19 cellular contexts compared by ENCODE assay signal in genomic region chr2:51213826-51214225, GRCh38.
DNase-seq lines count a peak whose midpoint lies in the region; ATAC-seq and TF ChIP-seq lines count a peak whose summit lies in the region.
"Had no signal": no experiment of that assay in that cellular context is flagged by ENCODE, and none has a peak within 500 bp of the region (broad histone marks: within the 10 kb centered on the region; RNA-seq: fewer than 3 reads in every experiment).

No MANE protein-coding gene starts in this region.

- peaks cover 3% of the 10 kb centered on the region for H3K9me3 Mint-ChIP-seq in glutamatergic neuron (ENCODE audit: unreplicated experiment)

- H3K4me1 Mint-ChIP-seq in glutamatergic neuron (ENCODE audit: low read depth, unreplicated experiment), result peaks cover 9% of the 10 kb centered on the region
- H3K4me1 Mint-ChIP-seq: CD4-positive, CD25-positive, alpha-beta regulatory T cell; CD8-positive, alpha-beta memory T cell had no signal

- ATAC-seq in PC-3, result no peak
- ATAC-seq: GM12878 had no signal

- H3K4me2 ChIP-seq in PC-3 (ENCODE audit: low read length), result no peak overlapping the region

- H4K20me1 ChIP-seq in PC-3 (ENCODE audit: low read length), result no peaks in the 10 kb centered on the region

- H2AFZ ChIP-seq in PC-3 (ENCODE audit: low read length), result no peak overlapping the region
- H2AFZ ChIP-seq: GM23248 had no signal

- no peak for TF ChIP-seq CTCF in PC-3 (conservative IDR thresholded peaks at IDR 0.05; ENCODE audit: low read depth, low read length)
- TF ChIP-seq CTCF in astrocyte of the spinal cord (IDR thresholded peaks at IDR 0.05; ENCODE audit: low read depth, low read length), result no peak
- no peak for TF ChIP-seq CTCF in fibroblast of the aortic adventitia (IDR thresholded peaks at IDR 0.05; ENCODE audit: insufficient read depth, low read length)
- TF ChIP-seq CTCF in glutamatergic neuron (IDR thresholded peaks at IDR 0.05; ENCODE audit: partially characterized antibody, unreplicated experiment), result no peak

- intact Hi-C loops in PC-3 (cut with micrococcal nuclease), result no loop called here

- H3K4me3 Mint-ChIP-seq in glutamatergic neuron (ENCODE audit: unreplicated experiment), result no peak overlapping the region
- H3K4me3 Mint-ChIP-seq: CD4-positive, CD25-positive, alpha-beta regulatory T cell; CD8-positive, alpha-beta memory T cell had no signal

- CTCF ChIA-PET in PC-3 (lab: Charles Lee), result no interaction called here

- 0 out of 2 replicates have a peak, but pooled peaks cover 5% of the 10 kb centered on the region for H3K9me3 ChIP-seq in PC-3 (ENCODE audit: low read length)
- H3K9me3 ChIP-seq: BE2C, HAP-1 had no signal

- no peak overlapping the region for H3K27ac ChIP-seq in PC-3 (ENCODE audit: low read length)
- H3K27ac ChIP-seq: GM23248 had no signal

- in situ Hi-C loops in astrocyte of the spinal cord (cut with HindIII; ENCODE audit: low sequenced_read_pairs), result no loop called here

- H3K36me3 Mint-ChIP-seq in glutamatergic neuron (ENCODE audit: unreplicated experiment), result no peaks in the 10 kb centered on the region
- H3K36me3 Mint-ChIP-seq: CD4-positive, CD25-positive, alpha-beta regulatory T cell; CD8-positive, alpha-beta memory T cell had no signal

- H3K27me3 Mint-ChIP-seq in glutamatergic neuron (ENCODE audit: unreplicated experiment), result peaks cover 2% of the 10 kb centered on the region
- H3K27me3 Mint-ChIP-seq: CD4-positive, CD25-positive, alpha-beta regulatory T cell; CD8-positive, alpha-beta memory T cell had no signal

- no peaks in the 10 kb centered on the region for H3K79me2 ChIP-seq in PC-3 (ENCODE audit: low read length)

- H3K27me3 ChIP-seq in PC-3 (ENCODE audit: low read length), result no peaks in the 10 kb centered on the region
- H3K27me3 ChIP-seq: BE2C had no signal

- no TSS peak for BruUV-seq in PC-3 (replicated peaks; lab: Mats Ljungman, UMichigan)

- peak; percentile 4 for DNase-seq in PC-3
- DNase-seq in astrocyte of the spinal cord (ENCODE audit: low read depth, low spot score), result peak; percentile 20
- peak; percentile 23 for DNase-seq in fibroblast of the aortic adventitia (ENCODE audit: low read depth)
- no peak for DNase-seq in stimulated activated CD4-positive, alpha-beta T cell treated with anti-CD3 and anti-CD28 coated beads, Interleukin-4, amount 100 ng/mL, for 24 hours
- no peak for DNase-seq in GM19240 (ENCODE audit: insufficient read length, low spot score)
- DNase-seq in glutamatergic neuron, result no peak
- DNase-seq: ACHN; BE2C; C1 segment of cervical spinal cord; CD4-positive, CD25-positive, alpha-beta regulatory T cell; CD8-positive, alpha-beta memory T cell; COR-L47; DMS 273 treated with DMSO at 0.1 percent for 48 hours; DMS53; DND-41; EL; GM23248 had no signal

- H3K36me3 ChIP-seq in PC-3 (ENCODE audit: low read depth, low read length), result no peaks in the 10 kb centered on the region; the same call in 1 of the 2 replicates
- H3K36me3 ChIP-seq: BE2C, HAP-1 had no signal

- no peaks in the 10 kb centered on the region for H3K9me2 ChIP-seq in PC-3 (replicated peaks; ENCODE audit: low read length)

- H3K4me1 ChIP-seq in PC-3 (ENCODE audit: insufficient read depth, low read length), result no peaks in the 10 kb centered on the region
- H3K4me1 ChIP-seq: BE2C, HAP-1 had no signal

- H3K9ac ChIP-seq in PC-3 (ENCODE audit: low read length), result no peak overlapping the region
- H3K9ac ChIP-seq: GM23248 had no signal

- H3K27ac Mint-ChIP-seq in glutamatergic neuron (ENCODE audit: unreplicated experiment), result no peak overlapping the region
- H3K27ac Mint-ChIP-seq: CD4-positive, CD25-positive, alpha-beta regulatory T cell; CD8-positive, alpha-beta memory T cell had no signal

- no peaks in the 10 kb centered on the region for H3F3A ChIP-seq in PC-3 (ENCODE audit: low read length, unreplicated experiment)

- H3K4me3 ChIP-seq in PC-3 (ENCODE audit: low read length) (no peak overlapping the region), astrocyte of the spinal cord (ENCODE audit: low read depth, low read length) (no peak overlapping the region), fibroblast of the aortic adventitia (ENCODE audit: low read depth, low read length) (no peak overlapping the region)
- H3K4me3 ChIP-seq: GM12878, GM23248, HAP-1 had no signal

- POLR2A ChIA-PET in PC-3 (lab: Charles Lee; ENCODE audit: unreplicated experiment), result no interaction called here

Comparison
In these comparisons a context has a peak if more than half of its experiments do, and no peak if none do; other contexts are left out.
1. DNase-seq: peak in PC-3 (single experiment), astrocyte of the spinal cord (single experiment) and fibroblast of the aortic adventitia (single experiment); none in stimulated activated CD4-positive, alpha-beta T cell treated with anti-CD3 and anti-CD28 coated beads, Interleukin-4, amount 100 ng/mL, for 24 hours (single experiment), GM19240 (single experiment) and glutamatergic neuron (single experiment).